Comparison of ENCODE assay signal across 22 cellular contexts in the genomic region with DNA sequence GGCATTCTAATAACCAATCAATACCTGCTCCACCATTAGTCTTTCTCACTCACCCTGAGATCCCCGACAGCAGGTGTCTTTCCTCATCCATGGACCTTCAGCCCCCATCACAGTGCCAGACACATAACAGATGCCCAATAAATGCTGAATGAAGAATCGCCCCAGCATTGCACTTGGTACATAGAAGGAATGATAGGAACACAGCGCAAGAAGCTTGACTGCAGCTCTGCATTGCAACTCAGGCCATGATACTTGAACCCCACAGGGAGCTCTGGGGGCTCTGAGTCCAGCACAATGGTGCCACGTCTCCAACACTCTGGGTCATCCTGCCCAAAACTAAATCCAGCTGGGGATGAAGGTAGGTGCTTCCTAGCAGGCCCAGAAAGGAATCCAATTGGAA.
"Had no signal": no experiment of that assay in that cellular context is flagged by ENCODE, and none has a peak within 500 bp of the region (broad histone marks: within the 10 kb centered on the region; RNA-seq: fewer than 3 reads in every experiment).

No MANE protein-coding gene starts in this region.

- DNase-seq: colonic mucosa; cortex of kidney; effector CD8-positive, alpha-beta T cell; effector memory CD8-positive, alpha-beta T cell; endodermal cell; erythroblast; foreskin keratinocyte; glutamatergic neuron; head of caudate nucleus; heart right ventricle; hippocampal formation; left cardiac atrium; left lung; left ventricle myocardium superior; lower lobe of right lung; mesenchymal stem cell; mucosa of descending colon had no signal

- H3K9me3 ChIP-seq: colonic mucosa, gastroesophageal sphincter, heart right ventricle, left lung, lower lobe of right lung, mucosa of descending colon had no signal

- H3K27ac ChIP-seq: colonic mucosa, epithelial cell of prostate, foreskin keratinocyte, gastroesophageal sphincter, heart right ventricle, left lung, lower lobe of right lung had no signal

- H3K36me3 ChIP-seq: colonic mucosa, gastroesophageal sphincter, heart right ventricle, left lung, lower lobe of right lung had no signal

- H3K4me3 ChIP-seq: colonic mucosa, gastroesophageal sphincter, heart right ventricle, left lung, lower lobe of right lung, mucosa of descending colon had no signal

- ATAC-seq: effector memory CD8-positive, alpha-beta T cell; esophagus mucosa; foreskin keratinocyte; gastroesophageal sphincter; heart right ventricle; left cardiac atrium; left lung; left ventricle myocardium superior; lower lobe of right lung; mucosa of descending colon had no signal

- H3K4me1 ChIP-seq: colonic mucosa, foreskin keratinocyte, gastroesophageal sphincter, heart right ventricle, left lung, lower lobe of right lung had no signal

- H3K27me3 Mint-ChIP-seq: dendritic cell treated with granulocyte-macrophage colony-stimulating factor and Interleukin-4, amounts not matched to agents 40 ng/mL and 50 ng/mL, for 4 days had no signal

- H3K27ac Mint-ChIP-seq: dendritic cell treated with granulocyte-macrophage colony-stimulating factor and Interleukin-4, amounts not matched to agents 40 ng/mL and 50 ng/mL, for 4 days; effector memory CD8-positive, alpha-beta T cell; endodermal cell; mesothelial cell of epicardium had no signal

- H3K27me3 ChIP-seq: colonic mucosa, gastroesophageal sphincter, heart right ventricle, left lung had no signal

- H3K4me1 Mint-ChIP-seq: endodermal cell, mesothelial cell of epicardium had no signal

- H3K4me3 Mint-ChIP-seq: dendritic cell treated with granulocyte-macrophage colony-stimulating factor and Interleukin-4, amounts not matched to agents 40 ng/mL and 50 ng/mL, for 4 days; effector memory CD8-positive, alpha-beta T cell; endodermal cell; mesothelial cell of epicardium had no signal

- H3K9me3 Mint-ChIP-seq: dendritic cell treated with granulocyte-macrophage colony-stimulating factor and Interleukin-4, amounts not matched to agents 40 ng/mL and 50 ng/mL, for 4 days; effector memory CD8-positive, alpha-beta T cell; endodermal cell; mesothelial cell of epicardium had no signal
